28 cellular contexts compared by ENCODE assay signal in genomic region chr5:16901038-16901644, GRCh38. TPM values are rescaled to one million over a fixed set of nuclear protein-coding genes. Genes with fewer than 3 reads are reported as not detected.
DNase-seq lines count a peak whose midpoint lies in the region; ATAC-seq and TF ChIP-seq lines count a peak whose summit lies in the region.
"Had no signal": no experiment of that assay in that cellular context is flagged by ENCODE, and none has a peak within 500 bp of the region (broad histone marks: within the 10 kb centered on the region; RNA-seq: fewer than 3 reads in every experiment).

No MANE protein-coding gene starts in this region.

- no peak for TF ChIP-seq CTCF in Caco-2 (IDR thresholded peaks at IDR 0.05; ENCODE audit: insufficient read depth in 1 of 2, low read depth in 1 of 2, low read length in 1 of 2, severe bottlenecking in 1 of 2, unreplicated experiment in 1 of 2)
- no peak for TF ChIP-seq CTCF in IMR-90 (conservative IDR thresholded peaks at IDR 0.05; ENCODE audit: low read depth, low read length)
- no peak for TF ChIP-seq CTCF in endothelial cell (IDR thresholded peaks at IDR 0.05; ENCODE audit: unreplicated experiment)
- no peak for TF ChIP-seq CTCF in neural crest cell (conservative IDR thresholded peaks at IDR 0.05)
- no peak for TF ChIP-seq CTCF in GM10266 (IDR thresholded peaks at IDR 0.05; ENCODE audit: control insufficient read depth, insufficient read depth, low read depth, missing control alignments)

- DNase-seq in Caco-2 (no peak), IMR-90 (no peak), endothelial cell (ENCODE audit: low spot score) (no peak), neural crest cell (ENCODE audit: low read depth, low spot score) (no peak), HK-2 (ENCODE audit: unreplicated experiment) (no peak), GM10266 (ENCODE audit: extremely low spot score) (no peak)
- no peak for DNase-seq in activated CD4-positive, alpha-beta memory T cell treated with anti-CD3 and anti-CD28 coated beads for 36 hours
- DNase-seq: activated CD8-positive, alpha-beta T cell treated with anti-CD3 and anti-CD28 coated beads for 36 hours; BE2C; CD8-positive, alpha-beta memory T cell; colonic mucosa; DMS153; effector memory CD8-positive, alpha-beta T cell; foreskin fibroblast; heart right ventricle; naive thymus-derived CD8-positive, alpha-beta T cell; NCI-H1048; NCI-H510A; Peyer's patch; stimulated activated CD4-positive, alpha-beta T cell treated with anti-CD3 and anti-CD28 coated beads, Interleukin-2, amount 100 ng/mL, for 24 hours had no signal

- no peak overlapping the region for H2BK15ac ChIP-seq in IMR-90 (ENCODE audit: low read depth, low read length)

- peak overlapping the region; percentile 93 for H3K27ac Mint-ChIP-seq in Caco-2 (ENCODE audit: unreplicated experiment)
- H3K27ac Mint-ChIP-seq in endothelial cell (ENCODE audit: unreplicated experiment), result peak overlapping the region; percentile 6
- H3K27ac Mint-ChIP-seq in neural crest cell (ENCODE audit: unreplicated experiment), result peak overlapping the region; percentile 65
- no peak overlapping the region for H3K27ac Mint-ChIP-seq in activated CD4-positive, alpha-beta memory T cell treated with anti-CD3 and anti-CD28 coated beads for 36 hours
- H3K27ac Mint-ChIP-seq: activated CD8-positive, alpha-beta T cell treated with anti-CD3 and anti-CD28 coated beads for 36 hours; activated naive CD4-positive, alpha-beta T cell treated with anti-CD3 and anti-CD28 coated beads, Interleukin-2, amount 50 U/mL, for 24 hours; activated T-helper 2 cell treated with anti-CD3 and anti-CD28 coated beads, Interferon-gamma antibody, Interleukin-2, Interleukin-4, amounts not matched to agents 10 μg/mL and 5 μg/mL and 100 μg/mL, durations not matched to agents 14 hours and 24 hours and 36 hours; CD8-positive, alpha-beta memory T cell; effector memory CD8-positive, alpha-beta T cell; IgD-negative memory B cell; naive thymus-derived CD8-positive, alpha-beta T cell had no signal

- no peak overlapping the region for H3K9ac ChIP-seq in IMR-90 (ENCODE audit: low read depth, low read length)
- H3K9ac ChIP-seq: parathyroid adenoma had no signal

- intact Hi-C loops in Caco-2 (cut with micrococcal nuclease; ENCODE audit: unreplicated experiment) (no loop called here), IMR-90 (cut with micrococcal nuclease) (no loop called here)
- intact Hi-C loops in activated CD4-positive, alpha-beta memory T cell treated with anti-CD3 and anti-CD28 coated beads for 36 hours (cut with micrococcal nuclease), result no loop called here

- no peaks in the 10 kb centered on the region for H3K27me3 ChIP-seq in Caco-2 (replicated peaks; ENCODE audit: control insufficient read depth, insufficient read depth, low read length)
- no peaks in the 10 kb centered on the region for H3K27me3 ChIP-seq in IMR-90 (ENCODE audit: control insufficient read depth, insufficient read depth, low read length)
- H3K27me3 ChIP-seq: BE2C, colonic mucosa, Peyer's patch, right atrium auricular region, tibial nerve had no signal

- dilution Hi-C loops in IMR-90 (cut with HindIII; ENCODE audit: low sequenced_read_pairs, unreplicated experiment), result no loop called here

- H3K36me3 Mint-ChIP-seq in Caco-2 (ENCODE audit: insufficient read depth, unreplicated experiment) (peaks cover 33% of the 10 kb centered on the region), endothelial cell (ENCODE audit: low read depth, unreplicated experiment) (no peaks in the 10 kb centered on the region), neural crest cell (ENCODE audit: low read depth) (no peaks in the 10 kb centered on the region)
- H3K36me3 Mint-ChIP-seq in activated CD4-positive, alpha-beta memory T cell treated with anti-CD3 and anti-CD28 coated beads for 36 hours, result no peaks in the 10 kb centered on the region
- H3K36me3 Mint-ChIP-seq: activated naive CD4-positive, alpha-beta T cell treated with anti-CD3 and anti-CD28 coated beads, Interleukin-2, amount 50 U/mL, for 24 hours; CD8-positive, alpha-beta memory T cell; IgD-negative memory B cell; naive thymus-derived CD8-positive, alpha-beta T cell had no signal

- BruUV-seq in Caco-2 (replicated peaks; lab: Mats Ljungman, UMichigan) (no TSS peak), IMR-90 (replicated peaks; lab: Mats Ljungman, UMichigan) (no TSS peak)

- no peak overlapping the region for H4K5ac ChIP-seq in IMR-90 (ENCODE audit: low read depth, low read length)

- H2AK9ac ChIP-seq in IMR-90 (replicated peaks; ENCODE audit: low read depth, low read length, poor library complexity), result no peak overlapping the region

- WGBS in IMR-90 (ENCODE audit: extremely low coverage in 2 of 2, insufficient read length in 1 of 2), 2 experiments, result 74% methylated on average over 5 of the region's 12 CpGs; no CpG with 5 or more reads in 1 of the 2 experiments

- H3K4ac ChIP-seq in IMR-90 (ENCODE audit: low read depth, low read length), result no peak overlapping the region

- no peak overlapping the region for H3K23ac ChIP-seq in IMR-90 (ENCODE audit: low read depth, low read length)

- H4K8ac ChIP-seq in IMR-90 (ENCODE audit: low read depth in 2 of 2, low read length in 2 of 2), result no peak overlapping the region

- H3K9me3 Mint-ChIP-seq in Caco-2 (ENCODE audit: unreplicated experiment) (no peaks in the 10 kb centered on the region), endothelial cell (ENCODE audit: unreplicated experiment) (no peaks in the 10 kb centered on the region), neural crest cell (no peaks in the 10 kb centered on the region)
- H3K9me3 Mint-ChIP-seq in activated CD4-positive, alpha-beta memory T cell treated with anti-CD3 and anti-CD28 coated beads for 36 hours, result no peaks in the 10 kb centered on the region
- H3K9me3 Mint-ChIP-seq: activated CD8-positive, alpha-beta T cell treated with anti-CD3 and anti-CD28 coated beads for 36 hours; activated naive CD4-positive, alpha-beta T cell treated with anti-CD3 and anti-CD28 coated beads, Interleukin-2, amount 50 U/mL, for 24 hours; activated T-helper 2 cell treated with anti-CD3 and anti-CD28 coated beads, Interferon-gamma antibody, Interleukin-2, Interleukin-4, amounts not matched to agents 10 μg/mL and 5 μg/mL and 100 μg/mL, durations not matched to agents 14 hours and 24 hours and 36 hours had no signal

- TF ChIP-seq POLR2A in IMR-90 (IDR thresholded peaks at IDR 0.05; ENCODE audit: low read depth, low read length), result no peak

- peaks cover 0 to 78% of the 10 kb centered on the region in 2 experiments; a peak in 2 of 4 replicates for H3K79me1 ChIP-seq in IMR-90 (ENCODE audit: low read depth in 1 of 2, low read length in 2 of 2)

- no peak overlapping the region for H3K56ac ChIP-seq in IMR-90 (ENCODE audit: extremely low read depth, insufficient read depth, low read length)

- H3K4me1 Mint-ChIP-seq in Caco-2 (ENCODE audit: low read depth, unreplicated experiment) (peaks cover 69% of the 10 kb centered on the region), endothelial cell (ENCODE audit: unreplicated experiment) (peaks cover 46% of the 10 kb centered on the region), neural crest cell (peaks cover 61% of the 10 kb centered on the region)
- no peaks in the 10 kb centered on the region for H3K4me1 Mint-ChIP-seq in activated CD4-positive, alpha-beta memory T cell treated with anti-CD3 and anti-CD28 coated beads for 36 hours (ENCODE audit: low read depth)
- H3K4me1 Mint-ChIP-seq: activated naive CD4-positive, alpha-beta T cell treated with anti-CD3 and anti-CD28 coated beads, Interleukin-2, amount 50 U/mL, for 24 hours; CD8-positive, alpha-beta memory T cell; IgD-negative memory B cell; naive thymus-derived CD8-positive, alpha-beta T cell had no signal

- CTCF ChIA-PET in Caco-2 (lab: Charles Lee) (interaction anchor here (0.6 kb wide), 1 partner anchor 110 kb away, joined by 3 read pairs; no protein-coding TSS in a partner anchor), IMR-90 (lab: Yijun Ruan, JAX) (no interaction called here)
- CTCF ChIA-PET in activated CD4-positive, alpha-beta memory T cell treated with anti-CD3 and anti-CD28 coated beads for 36 hours (lab: Charles Lee), result no interaction called here

- H2AFZ ChIP-seq in IMR-90 (replicated peaks; ENCODE audit: low read length, poor library complexity), result no peak overlapping the region
- H2AFZ ChIP-seq: parathyroid adenoma had no signal

- H2AK5ac ChIP-seq in IMR-90 (ENCODE audit: low read depth, low read length), result 0 out of 2 replicates have a peak overlapping the region, but pooled peaks have one; percentile 23

- H3K9me3 ChIP-seq in Caco-2 (no peaks in the 10 kb centered on the region), IMR-90 (ENCODE audit: control insufficient read depth, insufficient read depth, low read length) (no peaks in the 10 kb centered on the region)
- H3K9me3 ChIP-seq: BE2C, colonic mucosa, heart right ventricle, Peyer's patch, right atrium auricular region, tibial nerve had no signal

- no peak overlapping the region for H3K27ac ChIP-seq in IMR-90 (ENCODE audit: insufficient read depth, low read length)
- H3K27ac ChIP-seq: colonic mucosa, heart right ventricle, parathyroid adenoma, Peyer's patch, right atrium auricular region, tibial nerve had no signal

- no peak overlapping the region for H2BK20ac ChIP-seq in IMR-90 (ENCODE audit: low read depth, low read length)

- no peak for TF ChIP-seq RAD21 in IMR-90 (IDR thresholded peaks at IDR 0.05; ENCODE audit: low read length)

- peaks cover 53% of the 10 kb centered on the region for H3K4me1 ChIP-seq in Caco-2
- H3K4me1 ChIP-seq in IMR-90 (ENCODE audit: control insufficient read depth, insufficient read depth, low read length), result peaks cover 31% of the 10 kb centered on the region
- H3K4me1 ChIP-seq: BE2C, parathyroid adenoma, right atrium auricular region had no signal

- H3K4me3 Mint-ChIP-seq in Caco-2 (ENCODE audit: unreplicated experiment) (no peak overlapping the region), endothelial cell (ENCODE audit: unreplicated experiment) (no peak overlapping the region), neural crest cell (no peak overlapping the region)
- H3K4me3 Mint-ChIP-seq in activated CD4-positive, alpha-beta memory T cell treated with anti-CD3 and anti-CD28 coated beads for 36 hours, result no peak overlapping the region
- H3K4me3 Mint-ChIP-seq: activated CD8-positive, alpha-beta T cell treated with anti-CD3 and anti-CD28 coated beads for 36 hours; activated naive CD4-positive, alpha-beta T cell treated with anti-CD3 and anti-CD28 coated beads, Interleukin-2, amount 50 U/mL, for 24 hours; CD8-positive, alpha-beta memory T cell; effector memory CD8-positive, alpha-beta T cell; IgD-negative memory B cell; naive thymus-derived CD8-positive, alpha-beta T cell had no signal

- no peak overlapping the region for H2BK5ac ChIP-seq in IMR-90 (ENCODE audit: low read depth, low read length, poor library complexity, severe bottlenecking)

- H4K91ac ChIP-seq in IMR-90 (ENCODE audit: insufficient read depth, low read depth, low read length), result no peak overlapping the region

- POLR2A ChIA-PET in Caco-2 (lab: Charles Lee), result no interaction called here
- POLR2A ChIA-PET in IMR-90 (lab: Charles Lee; ENCODE audit: unreplicated experiment), result no interaction called here
- POLR2A ChIA-PET in activated CD4-positive, alpha-beta memory T cell treated with anti-CD3 and anti-CD28 coated beads for 36 hours (lab: Charles Lee), result no interaction called here

- H3K27me3 Mint-ChIP-seq in Caco-2 (ENCODE audit: insufficient read depth, unreplicated experiment) (no peaks in the 10 kb centered on the region), endothelial cell (ENCODE audit: unreplicated experiment) (peaks cover 6% of the 10 kb centered on the region), neural crest cell (ENCODE audit: low read depth) (no peaks in the 10 kb centered on the region)
- no peaks in the 10 kb centered on the region for H3K27me3 Mint-ChIP-seq in activated CD4-positive, alpha-beta memory T cell treated with anti-CD3 and anti-CD28 coated beads for 36 hours
- H3K27me3 Mint-ChIP-seq: activated CD8-positive, alpha-beta T cell treated with anti-CD3 and anti-CD28 coated beads for 36 hours; activated naive CD4-positive, alpha-beta T cell treated with anti-CD3 and anti-CD28 coated beads, Interleukin-2, amount 50 U/mL, for 24 hours; CD8-positive, alpha-beta memory T cell; effector memory CD8-positive, alpha-beta T cell; IgD-negative memory B cell had no signal

- H4K20me1 ChIP-seq in IMR-90 (ENCODE audit: insufficient read depth, low read length), result peaks cover 100% of the 10 kb centered on the region

- H3K14ac ChIP-seq in IMR-90 (replicated peaks; ENCODE audit: low read depth, low read length), result no peak overlapping the region

- no peak overlapping the region for H3K4me3 ChIP-seq in Caco-2 (ENCODE audit: low read depth, low read length)
- H3K4me3 ChIP-seq in IMR-90 (ENCODE audit: insufficient read depth, low read depth, low read length), result no peak overlapping the region
- H3K4me3 ChIP-seq: colonic mucosa, heart right ventricle, Peyer's patch, right atrium auricular region, tibial nerve had no signal

- H3K4me2 ChIP-seq in IMR-90 (ENCODE audit: low read depth, low read length), result no peak overlapping the region

- H3K18ac ChIP-seq in IMR-90 (ENCODE audit: low read depth, low read length), result no peak overlapping the region

- H3K36me3 ChIP-seq in Caco-2 (ENCODE audit: control insufficient read depth, insufficient read depth, low read length) (0 out of 2 replicates have a peak, but pooled peaks cover 1% of the 10 kb centered on the region), IMR-90 (ENCODE audit: control insufficient read depth, insufficient read depth, low read length) (peaks cover 13% of the 10 kb centered on the region)
- H3K36me3 ChIP-seq: BE2C, colonic mucosa, heart right ventricle, Peyer's patch, right atrium auricular region, tibial nerve had no signal

- H2BK120ac ChIP-seq in IMR-90 (ENCODE audit: low read depth, low read length), result no peak overlapping the region

- H3K9me1 ChIP-seq in IMR-90 (ENCODE audit: insufficient read depth, low read length), result peaks cover 59% of the 10 kb centered on the region

- in situ Hi-C loops in IMR-90 (cut with MboI; ENCODE audit: low sequenced_read_pairs), result no loop called here

- ATAC-seq in IMR-90 (ENCODE audit: low read depth) (no peak), GM18519 (IDR thresholded peaks at IDR 0.05; ENCODE audit: low FRiP score, unreplicated experiment) (no peak)
- ATAC-seq: activated CD8-positive, alpha-beta T cell treated with anti-CD3 and anti-CD28 coated beads for 36 hours; effector memory CD8-positive, alpha-beta T cell; esophagus mucosa; heart right ventricle; naive thymus-derived CD8-positive, alpha-beta T cell had no signal

RNA-seq across cellular contexts. Expression of gene MYO10, which starts 34.9 kb away (rescaled TPM):
- total RNA-seq in Caco-2 (2022) (67.6 and 73.3 TPM in 2 replicates), IMR-90 (2012; rRNA removed) (93.0 and 115 TPM in 2 replicates), endothelial cell (ENCODE audit: unreplicated experiment) (132 TPM), neural crest cell (93.4 and 94.4 TPM in 2 replicates)
- 39.9 and 41.9 TPM in 2 replicates for polyA plus RNA-seq in IMR-90 (2012; rRNA removed)
- 30.6 and 53.6 TPM in 2 replicates for polyA plus RNA-seq in IMR-90 (2012; cell fraction: cytosol; rRNA removed)
- polyA plus RNA-seq in IMR-90 (2012; cell fraction: nucleus; rRNA removed; ENCODE audit: low replicate concordance), result 35.4 and 54.4 TPM in 2 replicates
- under 1 TPM; 0.21 to 0.34 TPM for total RNA-seq in activated CD4-positive, alpha-beta memory T cell treated with anti-CD3 and anti-CD28 coated beads for 36 hours
- total RNA-seq: naive thymus-derived CD8-positive, alpha-beta T cell had no signal
- polyA plus RNA-seq: CD8-positive, alpha-beta memory T cell; IgD-negative memory B cell had no signal

Comparison
In these comparisons a context has a peak if more than half of its experiments do, and no peak if none do; other contexts are left out.
1. RNA of gene MYO10, which starts 34.9 kb away (total RNA-seq): 132 TPM in endothelial cell (single experiment), 93.0 to 115 TPM in IMR-90, 93.4 to 94.4 TPM in neural crest cell and 67.6 to 73.3 TPM in Caco-2; 0.21 to 0.34 TPM in activated CD4-positive, alpha-beta memory T cell treated with anti-CD3 and anti-CD28 coated beads for 36 hours; every median in the first group is over 10 times any median in the second.